8 cellular contexts compared by ENCODE assay signal in the genomic region with DNA sequence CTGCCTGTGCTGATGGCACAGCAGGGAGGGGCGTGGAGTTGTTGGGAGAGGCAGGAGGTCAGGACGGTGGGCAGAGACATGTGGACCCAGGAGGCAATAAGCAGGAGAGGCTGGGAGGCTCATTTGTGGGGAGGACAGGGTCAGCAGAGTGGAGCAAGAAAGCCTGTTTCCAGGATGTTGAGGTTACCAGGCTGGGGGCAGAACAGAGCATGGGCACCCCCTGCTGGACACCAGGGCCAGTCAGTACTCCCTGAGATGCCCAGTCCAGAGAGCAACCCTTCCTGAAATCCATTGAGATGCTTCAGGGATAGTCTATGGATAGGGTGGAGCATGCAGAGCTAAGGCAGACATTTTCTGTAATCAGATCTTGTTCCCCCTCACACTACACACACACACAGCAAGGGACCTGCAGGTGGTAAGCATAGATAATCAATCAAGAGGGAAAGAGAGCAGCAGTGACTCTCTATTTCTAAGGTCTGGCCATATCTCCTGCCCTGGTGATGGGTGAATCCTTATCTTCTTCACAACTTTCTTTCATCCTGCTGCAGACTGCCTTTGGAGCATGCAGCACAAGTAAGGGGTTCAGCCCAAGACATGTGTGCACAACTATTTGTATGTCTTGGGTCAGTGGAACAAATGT. TPM values are rescaled to one million over a fixed set of nuclear protein-coding genes. Genes with fewer than 3 reads are reported as not detected.
DNase-seq lines count a peak whose midpoint lies in the region; ATAC-seq and TF ChIP-seq lines count a peak whose summit lies in the region.

No MANE protein-coding gene starts in this region.

- H3K4me3 ChIP-seq in NB4 (ENCODE audit: low read depth, low read length): no peak overlapping the region

- peak; percentile 61 for TF ChIP-seq CTCF in NB4 (IDR thresholded peaks at IDR 0.05; ENCODE audit: low read depth, low read length)

- intact Hi-C loops in left cardiac atrium (cut with DNase I): loop anchor here (2.0 to 5.0 kb wide), 2 partner anchors 512 to 515 kb away; no protein-coding TSS in a partner anchor

- ATAC-seq in left cardiac atrium (peak; percentile 62 to 70), HG02798 (IDR thresholded peaks at IDR 0.05; ENCODE audit: poor library complexity, unreplicated experiment) (no peak)

- DNase-seq in activated CD4-positive, alpha-beta T cell treated with anti-CD3 and anti-CD28 coated beads, Interleukin-2, amount 50 U/mL, for 48 hours: peak; percentile 27 to 42
- DNase-seq in activated CD4-positive, alpha-beta T cell treated with anti-CD3 and anti-CD28 coated beads for 4 hours: no peak
- peak; percentile 49 for DNase-seq in NB4 (ENCODE audit: low read depth)
- peak; percentile 64 for DNase-seq in amniotic epithelial cell (ENCODE audit: low read depth)
- peak; percentile 76 for DNase-seq in left cardiac atrium
- DNase-seq in pulmonary artery endothelial cell (ENCODE audit: low read depth, low spot score): peak; percentile 39
- DNase-seq in germinal center (ENCODE audit: low spot score): no peak

- no peak for TF ChIP-seq POLR2A in NB4 (IDR thresholded peaks at IDR 0.05; ENCODE audit: extremely low read depth, insufficient read length)

RNA-seq across cellular contexts. Expression of a gene that starts 41.7 kb away (rescaled TPM):
- total RNA-seq in left cardiac atrium: 10 to 100 TPM; 26.2 to 29.4 TPM
- total RNA-seq in pulmonary artery endothelial cell: 12.4 and 13.5 TPM in 2 replicates

Comparison
In these comparisons a context has a peak if more than half of its experiments do, and no peak if none do; other contexts are left out.
1. DNase-seq: peak in activated CD4-positive, alpha-beta T cell treated with anti-CD3 and anti-CD28 coated beads, Interleukin-2, amount 50 U/mL, for 48 hours (2 of 2), NB4 (single experiment), amniotic epithelial cell (single experiment), left cardiac atrium (single experiment) and pulmonary artery endothelial cell (single experiment); none in activated CD4-positive, alpha-beta T cell treated with anti-CD3 and anti-CD28 coated beads for 4 hours (0 of 2) and germinal center (single experiment).